Comparison of ENCODE assay signal across 1 cellular context in genomic region chr9:106878943-106879916, GRCh38.
TF ChIP-seq lines count a peak whose summit lies in the region.

No MANE protein-coding gene starts in this region.

TF ChIP-seq in IMR-90, 13 proteins besides CTCF, POLR2A, EP300 and RAD21:
- TF ChIP-seq ELK1 (IDR thresholded peaks at IDR 0.05; ENCODE audit: borderline replicate concordance, low read depth, low read length) (no peak), CEBPB (IDR thresholded peaks at IDR 0.05; ENCODE audit: low read depth, low read length) (peak; percentile 62; the same call in 1 of the 2 replicates), MAZ (IDR thresholded peaks at IDR 0.05; ENCODE audit: borderline replicate concordance, low read depth, low read length) (peak; percentile 5; the same call in 1 of the 2 replicates), NFE2L2 (IDR thresholded peaks at IDR 0.05; ENCODE audit: low read depth, low read length) (peak; percentile 18; the same call in 1 of the 2 replicates), BHLHE40 (IDR thresholded peaks at IDR 0.05; ENCODE audit: low read depth, low read length) (peak; percentile 32; the same call in 1 of the 2 replicates), USF2 (IDR thresholded peaks at IDR 0.05; ENCODE audit: low read depth, low read length) (no peak), FOS (IDR thresholded peaks at IDR 0.05; ENCODE audit: low read depth, low read length) (peak; percentile 34; the same call in 1 of the 2 replicates), SMC3 (IDR thresholded peaks at IDR 0.05; ENCODE audit: low read depth, low read length) (no peak), RCOR1 (IDR thresholded peaks at IDR 0.05; ENCODE audit: insufficient replicate concordance, low read length) (peak; percentile 58), MAFK (IDR thresholded peaks at IDR 0.05; ENCODE audit: low read depth, low read length) (peak; percentile 94), MXI1 (IDR thresholded peaks at IDR 0.05; ENCODE audit: borderline replicate concordance, low read depth, low read length) (peak; percentile 40; the same call in 1 of the 2 replicates), CHD1 (IDR thresholded peaks at IDR 0.05; ENCODE audit: low read depth, low read length) (no peak), RFX5 (IDR thresholded peaks at IDR 0.05; ENCODE audit: low read depth, low read length) (0 out of 2 replicates have a peak, but pooled peaks have one; percentile 11)
